8 cellular contexts compared by ENCODE assay signal in the genomic region with DNA sequence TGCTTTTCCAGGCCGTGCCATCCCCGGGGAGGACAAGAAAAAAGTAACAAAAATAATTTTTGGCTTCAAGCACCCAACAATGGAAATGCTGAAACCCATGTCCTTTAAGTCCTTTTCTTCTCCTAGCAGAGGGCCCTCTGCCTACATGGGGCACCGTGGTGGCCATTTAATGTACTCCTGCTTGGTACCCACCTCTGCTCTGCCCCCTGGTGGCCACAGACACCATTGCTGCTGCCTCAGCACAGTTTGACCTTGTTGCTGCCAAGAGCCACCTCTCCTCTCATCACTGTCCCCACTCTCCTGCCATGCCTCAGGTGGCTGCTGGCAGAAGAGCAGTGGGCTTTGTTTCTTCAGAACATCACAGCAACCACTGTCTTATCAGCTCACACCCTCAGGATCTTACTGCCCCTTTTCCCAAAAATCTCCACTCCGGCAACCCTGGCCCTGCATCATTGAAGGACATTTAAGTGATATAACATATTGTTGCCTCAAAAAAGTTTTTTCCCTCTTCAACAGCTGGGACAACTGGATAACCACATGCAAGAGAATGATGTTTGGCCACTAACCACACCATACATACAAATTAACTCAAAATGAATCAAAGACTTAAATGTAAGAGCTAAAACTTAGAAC. TPM values are rescaled to one million over a fixed set of nuclear protein-coding genes. Genes with fewer than 3 reads are reported as not detected.
A peak's percentile ranks its signal among the peaks of the same experiment; 100 is the strongest.
DNase-seq lines count a peak whose midpoint lies in the region; ATAC-seq and TF ChIP-seq lines count a peak whose summit lies in the region.

No MANE protein-coding gene starts in this region.

- no peak overlapping the region for H3K4me3 ChIP-seq in foreskin fibroblast (ENCODE audit: low read depth in 1 of 2, low read length in 2 of 2)
- no peak overlapping the region for H3K4me3 ChIP-seq in suprapubic skin

- peak; percentile 79 for ATAC-seq in GM21390 (IDR thresholded peaks at IDR 0.05; ENCODE audit: unreplicated experiment)
- peak; percentile 97 for ATAC-seq in activated T-helper 17 cell treated with anti-CD3 and anti-CD28 coated beads, Interleukin-2, amount 50 U/mL, for 72 hours (replicated peaks)

- H3K4me1 Mint-ChIP-seq in activated T-helper 17 cell treated with anti-CD3 and anti-CD28 coated beads, Interleukin-2, amount 50 U/mL, for 72 hours = peaks cover 15% of the 10 kb centered on the region

- no peaks in the 10 kb centered on the region for H3K36me3 ChIP-seq in suprapubic skin

- H3K27me3 Mint-ChIP-seq in activated T-helper 17 cell treated with anti-CD3 and anti-CD28 coated beads, Interleukin-2, amount 50 U/mL, for 72 hours = no peaks in the 10 kb centered on the region

- peak; percentile 43 for DNase-seq in COR-L47 (lab: John Stamatoyannopoulos, UW)
- DNase-seq in RPMI8226 = peak; percentile 84
- peak; percentile 68 to 91 for DNase-seq in foreskin fibroblast
- peak in 54 of 56 donors; percentile 11 to 93 (median 73) for DNase-seq in nucleus accumbens (lab: John Stamatoyannopoulos, UW)
- DNase-seq in suprapubic skin (ENCODE audit: low spot score in 2 of 2) = peak; percentile 93

- TF ChIP-seq CTCF in LNCAP (IDR thresholded peaks at IDR 0.05) (peak; percentile 95), foreskin fibroblast (IDR thresholded peaks at IDR 0.05; ENCODE audit: low read depth, low read length) (peak; percentile 82), suprapubic skin (IDR thresholded peaks at IDR 0.05) (peak; percentile 88 to 94)

- H3K36me3 Mint-ChIP-seq in activated T-helper 17 cell treated with anti-CD3 and anti-CD28 coated beads, Interleukin-2, amount 50 U/mL, for 72 hours (ENCODE audit: low read depth) = no peaks in the 10 kb centered on the region

- no peaks in the 10 kb centered on the region for H3K9me3 Mint-ChIP-seq in activated T-helper 17 cell treated with anti-CD3 and anti-CD28 coated beads, Interleukin-2, amount 50 U/mL, for 72 hours

- no peak overlapping the region for H3K27ac ChIP-seq in suprapubic skin

- no peak for TF ChIP-seq EP300 in suprapubic skin (IDR thresholded peaks at IDR 0.05)

- H3K4me1 ChIP-seq in suprapubic skin = peaks cover 7% of the 10 kb centered on the region

- no peak overlapping the region for H3K4me3 Mint-ChIP-seq in activated T-helper 17 cell treated with anti-CD3 and anti-CD28 coated beads, Interleukin-2, amount 50 U/mL, for 72 hours

- WGBS in suprapubic skin = 43% methylated on average over 4 of the region's 4 CpGs

- no peaks in the 10 kb centered on the region for H3K9me3 ChIP-seq in suprapubic skin

- TF ChIP-seq POLR2A in suprapubic skin (IDR thresholded peaks at IDR 0.05) = no peak

- no peaks in the 10 kb centered on the region for H3K27me3 ChIP-seq in suprapubic skin

- no peak overlapping the region for H3K27ac Mint-ChIP-seq in activated T-helper 17 cell treated with anti-CD3 and anti-CD28 coated beads, Interleukin-2, amount 50 U/mL, for 72 hours

RNA-seq across cellular contexts. Expression of gene ARMC2, which starts 12.9 kb away (rescaled TPM):
- 1 to 10 TPM; 2.9 to 5.7 TPM for total RNA-seq in activated T-helper 17 cell treated with anti-CD3 and anti-CD28 coated beads, Interleukin-2, amount 50 U/mL, for 72 hours
- total RNA-seq in suprapubic skin = 1 to 10 TPM; 1.9 to 9.5 (median 3.6) TPM

Comparison
In these comparisons a context has a peak if more than half of its experiments do, and no peak if none do; other contexts are left out.
1. DNase-seq: peak in every context shown above with its lines; median percentile 93 in suprapubic skin; 84 in RPMI8226; 80 in foreskin fibroblast; 73 in nucleus accumbens; 43 in COR-L47.